ENCODE assay signal across 8 cellular contexts in genomic region chr9:129835860-129836223, GRCh38. TPM values are rescaled to one million over a fixed set of nuclear protein-coding genes. Genes with fewer than 3 reads are reported as not detected.
DNase-seq lines count a peak whose midpoint lies in the region; ATAC-seq and TF ChIP-seq lines count a peak whose summit lies in the region.

No MANE protein-coding gene starts in this region.

- ATAC-seq in T-cell (replicated peaks in 1 of 4): no peak
- ATAC-seq in gastrocnemius medialis: no peak

- no peaks in the 10 kb centered on the region for H3K9me3 ChIP-seq in gastrocnemius medialis

- peak overlapping the region; percentile 94 for H3K4me3 ChIP-seq in fibroblast of villous mesenchyme (ENCODE audit: low read depth, low read length)
- peak overlapping the region; percentile 94 to 100 (median 96) for H3K4me3 ChIP-seq in gastrocnemius medialis

- no peak for TF ChIP-seq POLR2A in gastrocnemius medialis (IDR thresholded peaks at IDR 0.05)

- H3K36me3 ChIP-seq in gastrocnemius medialis: peaks cover 0 to 29% of the 10 kb centered on the region in 2 donors

- H3K27ac ChIP-seq in gastrocnemius medialis: peak overlapping the region; percentile 78 to 95 (median 90)

- in situ Hi-C loops in gastrocnemius medialis (cut with MboI; ENCODE audit: low sequenced_read_pairs in 4 of 4): no loop called here
- in situ Hi-C loops in KBM-7 (cut with MboI; ENCODE audit: low pct_unique_long_range_greater_than_20kb, low sequenced_read_pairs): no loop called here

- H3K4me3 Mint-ChIP-seq in T-cell: peak overlapping the region; percentile 94 to 97 (median 94)

- H3K27ac Mint-ChIP-seq in T-cell: peak overlapping the region; percentile 94

- H3K36me3 Mint-ChIP-seq in T-cell: peaks cover 13% of the 10 kb centered on the region

- H3K27me3 Mint-ChIP-seq in T-cell: no peaks in the 10 kb centered on the region

- POLR2A ChIA-PET in T-cell (lab: Charles Lee): interaction anchor here (0.5 to 0.6 kb wide), 3 partner anchors 15 to 744 kb away, joined by 4 to 6 read pairs (median 6); partner anchors contain the start of gene FUBP3 (in 1 of the 2)

- CTCF ChIA-PET in T-cell (lab: Charles Lee): interaction anchor here in 1 of 2 donors (0.6 kb wide), 1 partner anchor 121 kb away, joined by 4 read pairs; no protein-coding TSS in a partner anchor

- H3K4me1 Mint-ChIP-seq in T-cell: peaks cover 63 to 68% (median 68%) of the 10 kb centered on the region in 3 donors

- TF ChIP-seq CTCF in fibroblast of villous mesenchyme (IDR thresholded peaks at IDR 0.05; ENCODE audit: insufficient read depth, low read depth, low read length) (no peak), gastrocnemius medialis (IDR thresholded peaks at IDR 0.05 in 4 of 5, conservative IDR thresholded peaks at IDR 0.05 in 1 of 5) (no peak)

- DNase-seq in NCI-H2171 treated with DMSO at 0.1 percent for 48 hours (lab: John Stamatoyannopoulos, UW) (peak; percentile 34), NCI-H2171 (lab: John Stamatoyannopoulos, UW) (no peak), T-cell (peak in 1 of 34 experiments; percentile 6), fibroblast of villous mesenchyme (ENCODE audit: low read depth) (peak; percentile 53), gastrocnemius medialis (no peak), KBM-7 (no peak), NCI-H526 treated with DMSO at 0.1 percent for 48 hours (lab: John Stamatoyannopoulos, UW) (no peak), medulla oblongata (ENCODE audit: extremely low spot score) (no peak)

- peaks cover 24 to 28% of the 10 kb centered on the region in 2 donors for H3K4me1 ChIP-seq in gastrocnemius medialis

- intact Hi-C loops in gastrocnemius medialis (cut with DNase I; ENCODE audit: low total_unique reads): loop anchor here (1.0 to 5.0 kb wide), 4 partner anchors 12 to 856 kb away; partner anchors contain the start of genes EXOSC2, GPR107, TOR1A and TOR1B

- no peaks in the 10 kb centered on the region for H3K27me3 ChIP-seq in gastrocnemius medialis

- H3K9me3 Mint-ChIP-seq in T-cell: no peaks in the 10 kb centered on the region

RNA-seq across cellular contexts. Expression of gene USP20, which starts 0.6 kb away (rescaled TPM):
- total RNA-seq in T-cell (100 to 1,000 TPM; 105 to 140 (median 125) TPM), fibroblast of villous mesenchyme (7.7 and 10.4 TPM in 2 replicates), gastrocnemius medialis (10 to 100 TPM; 13.4 to 25.4 (median 18.6) TPM)

RNA-seq across cellular contexts. Expression of gene C9orf78, which starts 0.8 kb away (rescaled TPM):
- total RNA-seq in T-cell: 100 to 1,000 TPM in 1 of 5 donors, 10 to 100 TPM in 4; 80.5 to 112 (median 90.2) TPM
- total RNA-seq in fibroblast of villous mesenchyme: 19.3 and 32.4 TPM in 2 replicates
- total RNA-seq in gastrocnemius medialis: 100 to 1,000 TPM in 1 of 4 donors, 10 to 100 TPM in 3; 82.3 to 108 (median 83.9) TPM

RNA-seq across cellular contexts. Expression of gene TOR1A, which starts 11.9 kb away (rescaled TPM):
- 10 to 100 TPM; 16.6 to 39.3 (median 34.1) TPM for total RNA-seq in T-cell
- total RNA-seq in fibroblast of villous mesenchyme: 43.8 and 51.4 TPM in 2 replicates
- 10 to 100 TPM; 18.1 to 31.9 (median 24.9) TPM for total RNA-seq in gastrocnemius medialis

RNA-seq across cellular contexts. Expression of gene TOR1B, which starts 32.9 kb away (rescaled TPM):
- total RNA-seq in T-cell (10 to 100 TPM; 19.3 to 31.0 (median 26.4) TPM), fibroblast of villous mesenchyme (27.4 and 33.2 TPM in 2 replicates), gastrocnemius medialis (10 to 100 TPM; 15.9 to 22.6 (median 21.2) TPM)

Comparison
In these comparisons a context has a peak if more than half of its experiments do, and no peak if none do; other contexts are left out.
1. DNase-seq: peak in NCI-H2171 treated with DMSO at 0.1 percent for 48 hours (single experiment) and fibroblast of villous mesenchyme (single experiment); none in NCI-H2171 (single experiment), gastrocnemius medialis (0 of 2), KBM-7 (single experiment), NCI-H526 treated with DMSO at 0.1 percent for 48 hours (single experiment) and medulla oblongata (single experiment).